Comparison of ENCODE assay signal across 16 cellular contexts in the genomic region with DNA sequence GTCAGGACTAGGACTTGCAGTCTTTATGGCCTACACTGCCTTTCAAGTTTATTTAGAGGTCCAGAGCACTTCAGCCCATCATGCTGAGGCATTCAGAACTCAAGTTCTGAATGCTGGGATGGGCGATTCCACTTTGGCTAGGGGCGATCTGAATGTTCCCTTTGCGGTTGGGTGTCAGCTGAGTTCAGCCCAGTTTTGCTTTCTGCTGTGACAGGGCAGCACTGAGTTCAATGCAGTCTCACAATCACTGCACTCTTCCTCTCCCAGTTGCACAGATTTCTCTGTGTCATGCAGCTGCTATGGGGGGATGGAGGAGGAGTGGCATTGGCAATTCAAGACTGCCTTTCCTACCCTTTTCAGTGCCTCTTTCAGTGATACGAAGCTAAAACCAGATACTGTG.
DNase-seq lines count a peak whose midpoint lies in the region; ATAC-seq and TF ChIP-seq lines count a peak whose summit lies in the region.
"Had no signal": no experiment of that assay in that cellular context is flagged by ENCODE, and none has a peak within 500 bp of the region (broad histone marks: within the 10 kb centered on the region; RNA-seq: fewer than 3 reads in every experiment).

No MANE protein-coding gene starts in this region.

- no peak overlapping the region for H2AK5ac ChIP-seq in neuronal stem cell (ENCODE audit: low read depth, low read length)

- no peak overlapping the region for H4K8ac ChIP-seq in neuronal stem cell (ENCODE audit: low read depth, low read length)

- H3K27me3 ChIP-seq in neuronal stem cell (ENCODE audit: control insufficient read depth in 3 of 3, insufficient read depth in 3 of 3, low read depth in 1 of 3, low read length in 3 of 3), result no peaks in the 10 kb centered on the region
- no peaks in the 10 kb centered on the region for H3K27me3 ChIP-seq in lower lobe of right lung (ENCODE audit: low read depth)
- H3K27me3 ChIP-seq: SJSA1 had no signal

- CTCF ChIA-PET in activated naive CD4-positive, alpha-beta T cell treated with anti-CD3 and anti-CD28 coated beads, Interleukin-2, amount 10 ng/mL, durations not matched to agents 7 days and 5 days (lab: Charles Lee), result no interaction called here

- H3K9ac ChIP-seq in neuronal stem cell (ENCODE audit: low read depth, low read length, poor library complexity), result no peak overlapping the region
- H3K9ac ChIP-seq: KMS-11 had no signal

- H3K27ac Mint-ChIP-seq in activated naive CD4-positive, alpha-beta T cell treated with anti-CD3 and anti-CD28 coated beads, Interleukin-2, amount 10 ng/mL, durations not matched to agents 7 days and 5 days, result no peak overlapping the region
- H3K27ac Mint-ChIP-seq: CD8-positive, alpha-beta T cell had no signal

- H3K18ac ChIP-seq in neuronal stem cell (ENCODE audit: low read length), result peak overlapping the region; percentile 20

- H3K23ac ChIP-seq in neuronal stem cell (ENCODE audit: low read depth, low read length, poor library complexity), result no peak overlapping the region

- H3K4me3 Mint-ChIP-seq in activated naive CD4-positive, alpha-beta T cell treated with anti-CD3 and anti-CD28 coated beads, Interleukin-2, amount 10 ng/mL, durations not matched to agents 7 days and 5 days, result no peak overlapping the region
- H3K4me3 Mint-ChIP-seq: CD8-positive, alpha-beta T cell had no signal

- H3K4me1 ChIP-seq in neuronal stem cell (ENCODE audit: control insufficient read depth in 2 of 2, insufficient read depth in 1 of 2, low read depth in 1 of 2, low read length in 2 of 2) (peaks cover 0 to 4% of the 10 kb centered on the region in 2 donors), lower lobe of right lung (no peaks in the 10 kb centered on the region)
- H3K4me1 ChIP-seq: SJSA1 had no signal

- H3K27ac ChIP-seq in angular gyrus (ENCODE audit: low read depth, low read length), result peak overlapping the region; percentile 77
- no peak overlapping the region for H3K27ac ChIP-seq in neuronal stem cell (replicated peaks; ENCODE audit: low read length)
- no peak overlapping the region for H3K27ac ChIP-seq in lower lobe of right lung
- H3K27ac ChIP-seq: KMS-11, SJSA1 had no signal

- H3K14ac ChIP-seq in neuronal stem cell (ENCODE audit: low read length), result no peak overlapping the region

- no peak overlapping the region for H2BK12ac ChIP-seq in neuronal stem cell (ENCODE audit: low read length)

- no peak overlapping the region for H2AFZ ChIP-seq in neuronal stem cell (ENCODE audit: low read length)

- no peaks in the 10 kb centered on the region for H3K27me3 Mint-ChIP-seq in activated naive CD4-positive, alpha-beta T cell treated with anti-CD3 and anti-CD28 coated beads, Interleukin-2, amount 10 ng/mL, durations not matched to agents 7 days and 5 days

- peak; percentile 58 to 62 for DNase-seq in hippocampal formation (lab: John Stamatoyannopoulos, UW)
- DNase-seq in neuronal stem cell (ENCODE audit: low spot score), result no peak
- DNase-seq in activated naive CD4-positive, alpha-beta T cell treated with anti-CD3 and anti-CD28 coated beads, Interleukin-2, amount 10 ng/mL, durations not matched to agents 7 days and 5 days, result no peak
- no peak for DNase-seq in lower lobe of right lung
- DNase-seq in NCI-H226, result no peak
- DNase-seq: CD8-positive, alpha-beta T cell; DMS79 treated with DMSO at 0.1 percent for 48 hours; NCI-H1048; NCI-H146; NCI-H2081; NCI-H510A treated with DMSO at 0.1 percent for 48 hours; NCI-H82 had no signal

- H3K4ac ChIP-seq in neuronal stem cell (ENCODE audit: low read length), result no peak overlapping the region

- no peaks in the 10 kb centered on the region for H3K36me3 Mint-ChIP-seq in activated naive CD4-positive, alpha-beta T cell treated with anti-CD3 and anti-CD28 coated beads, Interleukin-2, amount 10 ng/mL, durations not matched to agents 7 days and 5 days
- H3K36me3 Mint-ChIP-seq: CD8-positive, alpha-beta T cell had no signal

- intact Hi-C loops in lower lobe of right lung (cut with DNase I), result no loop called here

- H3K4me1 Mint-ChIP-seq in activated naive CD4-positive, alpha-beta T cell treated with anti-CD3 and anti-CD28 coated beads, Interleukin-2, amount 10 ng/mL, durations not matched to agents 7 days and 5 days, result no peaks in the 10 kb centered on the region

- no peak overlapping the region for H2BK5ac ChIP-seq in neuronal stem cell (ENCODE audit: low read length)

- no peak overlapping the region for H2BK120ac ChIP-seq in neuronal stem cell (ENCODE audit: low read depth, low read length)

- ATAC-seq in HG03460 (IDR thresholded peaks at IDR 0.05; ENCODE audit: unreplicated experiment) (no peak), lower lobe of right lung (no peak)
- ATAC-seq: CD8-positive, alpha-beta T cell had no signal

- no peaks in the 10 kb centered on the region for H3K79me1 ChIP-seq in neuronal stem cell (ENCODE audit: low read depth, low read length)

- H4K91ac ChIP-seq in neuronal stem cell (ENCODE audit: low read depth, low read length, poor library complexity), result no peak overlapping the region

- H3K4me3 ChIP-seq in neuronal stem cell (ENCODE audit: low read length in 2 of 2), result no peak overlapping the region
- H3K4me3 ChIP-seq in lower lobe of right lung, result no peak overlapping the region
- H3K4me3 ChIP-seq: SJSA1 had no signal

- no peak overlapping the region for H3K4me2 ChIP-seq in neuronal stem cell (ENCODE audit: insufficient read depth, low read length, poor library complexity, severe bottlenecking)
- H3K4me2 ChIP-seq: KMS-11 had no signal

- H3K9me3 Mint-ChIP-seq in activated naive CD4-positive, alpha-beta T cell treated with anti-CD3 and anti-CD28 coated beads, Interleukin-2, amount 10 ng/mL, durations not matched to agents 7 days and 5 days, result peaks cover 7% of the 10 kb centered on the region

- no peak for TF ChIP-seq CTCF in lower lobe of right lung (IDR thresholded peaks at IDR 0.05)

- no peaks in the 10 kb centered on the region for H3K36me3 ChIP-seq in neuronal stem cell (replicated peaks in 1 of 2; ENCODE audit: control insufficient read depth in 2 of 2, insufficient read depth in 2 of 2, low read length in 2 of 2)
- H3K36me3 ChIP-seq in lower lobe of right lung, result no peaks in the 10 kb centered on the region
- H3K36me3 ChIP-seq: SJSA1 had no signal

- no CpG with 5 or more reads among the region's 4 CpGs for WGBS in neuronal stem cell (ENCODE audit: extremely low coverage in 2 of 2, insufficient read length in 2 of 2, insufficient replicate concordance in 1 of 2), 2 donors

- H2BK15ac ChIP-seq in neuronal stem cell (ENCODE audit: low read length), result no peak overlapping the region

- H3K9me3 ChIP-seq in neuronal stem cell (replicated peaks in 1 of 2; ENCODE audit: control insufficient read depth in 2 of 2, insufficient read depth in 1 of 2, low read depth in 1 of 2, low read length in 2 of 2) (no peaks in the 10 kb centered on the region), lower lobe of right lung (no peaks in the 10 kb centered on the region)
- H3K9me3 ChIP-seq: SJSA1 had no signal

Comparison
In these comparisons a context has a peak if more than half of its experiments do, and no peak if none do; other contexts are left out.
1. DNase-seq: peak in hippocampal formation (2 of 2); none in neuronal stem cell (single experiment), activated naive CD4-positive, alpha-beta T cell treated with anti-CD3 and anti-CD28 coated beads, Interleukin-2, amount 10 ng/mL, durations not matched to agents 7 days and 5 days (single experiment), lower lobe of right lung (single experiment) and NCI-H226 (single experiment).